ENCODE assay signal across 1 cellular context in the genomic region with DNA sequence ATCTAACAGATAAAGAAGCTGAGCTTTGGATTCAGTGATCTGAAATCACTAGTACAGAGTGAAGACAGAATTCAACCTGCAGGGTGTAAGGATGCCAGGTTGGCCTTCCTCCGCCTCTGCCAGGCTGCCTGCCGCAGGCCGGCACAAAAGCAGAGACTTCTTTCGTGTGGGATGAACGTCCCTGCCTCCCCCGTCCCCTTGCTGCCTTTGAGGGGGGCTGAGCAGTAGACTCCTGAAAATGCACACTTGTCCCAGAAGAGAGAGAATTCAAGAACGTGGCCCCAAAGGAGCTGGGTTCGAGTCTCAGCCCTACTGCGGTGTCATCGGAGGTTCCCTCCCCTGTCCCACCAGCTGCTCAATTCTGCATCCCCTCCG.
TF ChIP-seq lines count a peak whose summit lies in the region.

No MANE protein-coding gene starts in this region.

TF ChIP-seq in WTC11, 78 proteins besides CTCF, POLR2A, EP300 and RAD21:
- no peak for TF ChIP-seq GABPB1 (CRISPR knock-in tag; IDR thresholded peaks at IDR 0.05)
- TF ChIP-seq NR1H2 (CRISPR knock-in tag; IDR thresholded peaks at IDR 0.05) = no peak
- TF ChIP-seq, protein P1, sequence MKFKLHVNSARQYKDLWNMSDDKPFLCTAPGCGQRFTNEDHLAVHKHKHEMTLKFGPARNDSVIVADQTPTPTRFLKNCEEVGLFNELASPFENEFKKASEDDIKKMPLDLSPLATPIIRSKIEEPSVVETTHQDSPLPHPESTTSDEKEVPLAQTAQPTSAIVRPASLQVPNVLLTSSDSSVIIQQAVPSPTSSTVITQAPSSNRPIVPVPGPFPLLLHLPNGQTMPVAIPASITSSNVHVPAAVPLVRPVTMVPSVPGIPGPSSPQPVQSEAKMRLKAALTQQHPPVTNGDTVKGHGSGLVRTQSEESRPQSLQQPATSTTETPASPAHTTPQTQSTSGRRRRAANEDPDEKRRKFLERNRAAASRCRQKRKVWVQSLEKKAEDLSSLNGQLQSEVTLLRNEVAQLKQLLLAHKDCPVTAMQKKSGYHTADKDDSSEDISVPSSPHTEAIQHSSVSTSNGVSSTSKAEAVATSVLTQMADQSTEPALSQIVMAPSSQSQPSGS (CRISPR knock-in tag; IDR thresholded peaks at IDR 0.05; ENCODE audit: borderline replicate concordance, low read depth) = no peak
- TF ChIP-seq, protein P2, sequence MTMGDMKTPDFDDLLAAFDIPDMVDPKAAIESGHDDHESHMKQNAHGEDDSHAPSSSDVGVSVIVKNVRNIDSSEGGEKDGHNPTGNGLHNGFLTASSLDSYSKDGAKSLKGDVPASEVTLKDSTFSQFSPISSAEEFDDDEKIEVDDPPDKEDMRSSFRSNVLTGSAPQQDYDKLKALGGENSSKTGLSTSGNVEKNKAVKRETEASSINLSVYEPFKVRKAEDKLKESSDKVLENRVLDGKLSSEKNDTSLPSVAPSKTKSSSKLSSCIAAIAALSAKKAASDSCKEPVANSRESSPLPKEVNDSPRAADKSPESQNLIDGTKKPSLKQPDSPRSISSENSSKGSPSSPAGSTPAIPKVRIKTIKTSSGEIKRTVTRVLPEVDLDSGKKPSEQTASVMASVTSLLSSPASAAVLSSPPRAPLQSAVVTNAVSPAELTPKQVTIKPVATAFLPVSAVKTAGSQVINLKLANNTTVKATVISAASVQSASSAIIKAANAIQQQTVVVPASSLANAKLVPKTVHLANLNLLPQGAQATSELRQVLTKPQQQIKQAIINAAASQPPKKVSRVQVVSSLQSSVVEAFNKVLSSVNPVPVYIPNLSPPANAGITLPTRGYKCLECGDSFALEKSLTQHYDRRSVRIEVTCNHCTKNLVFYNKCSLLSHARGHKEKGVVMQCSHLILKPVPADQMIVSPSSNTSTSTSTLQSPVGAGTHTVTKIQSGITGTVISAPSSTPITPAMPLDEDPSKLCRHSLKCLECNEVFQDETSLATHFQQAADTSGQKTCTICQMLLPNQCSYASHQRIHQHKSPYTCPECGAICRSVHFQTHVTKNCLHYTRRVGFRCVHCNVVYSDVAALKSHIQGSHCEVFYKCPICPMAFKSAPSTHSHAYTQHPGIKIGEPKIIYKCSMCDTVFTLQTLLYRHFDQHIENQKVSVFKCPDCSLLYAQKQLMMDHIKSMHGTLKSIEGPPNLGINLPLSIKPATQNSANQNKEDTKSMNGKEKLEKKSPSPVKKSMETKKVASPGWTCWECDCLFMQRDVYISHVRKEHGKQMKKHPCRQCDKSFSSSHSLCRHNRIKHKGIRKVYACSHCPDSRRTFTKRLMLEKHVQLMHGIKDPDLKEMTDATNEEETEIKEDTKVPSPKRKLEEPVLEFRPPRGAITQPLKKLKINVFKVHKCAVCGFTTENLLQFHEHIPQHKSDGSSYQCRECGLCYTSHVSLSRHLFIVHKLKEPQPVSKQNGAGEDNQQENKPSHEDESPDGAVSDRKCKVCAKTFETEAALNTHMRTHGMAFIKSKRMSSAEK (CRISPR knock-in tag; IDR thresholded peaks at IDR 0.05; ENCODE audit: borderline replicate concordance) = no peak
- TF ChIP-seq NFE2L1 (CRISPR knock-in tag; IDR thresholded peaks at IDR 0.05) = no peak
- no peak for TF ChIP-seq JAZF1 (CRISPR knock-in tag; IDR thresholded peaks at IDR 0.05)
